Comparison of ENCODE assay signal across 14 cellular contexts in the genomic region with DNA sequence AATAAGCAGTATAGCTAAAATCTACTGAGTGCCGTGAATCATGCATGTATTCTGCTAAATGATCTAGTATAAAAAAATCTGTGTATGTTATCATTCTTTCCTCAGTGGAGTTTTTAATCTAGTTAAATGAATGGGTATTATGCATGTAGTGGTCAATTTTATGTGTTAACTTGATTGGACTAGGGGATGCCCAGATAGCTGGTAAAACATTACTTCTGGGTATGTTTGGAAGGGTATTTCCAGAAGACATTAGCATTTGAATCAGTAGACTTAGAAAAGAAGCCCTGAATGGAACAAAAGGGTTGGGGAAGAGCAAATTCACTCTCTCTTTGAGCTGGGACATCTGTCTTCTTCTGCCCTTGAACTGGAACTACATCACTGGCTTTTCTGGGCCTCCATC.
"Had no signal": no experiment of that assay in that cellular context is flagged by ENCODE, and none has a peak within 500 bp of the region (broad histone marks: within the 10 kb centered on the region; RNA-seq: fewer than 3 reads in every experiment).

No MANE protein-coding gene starts in this region.

- H3K27me3 ChIP-seq: foreskin keratinocyte, left lung, ovary, thyroid gland, uterus had no signal

- H3K27me3 Mint-ChIP-seq: activated B cell treated with CpG ODN at 0.5 μM for 24 hours; activated naive CD4-positive, alpha-beta T cell treated with anti-CD3 and anti-CD28 coated beads, Interleukin-2, amount 10 ng/mL, durations not matched to agents 7 days and 5 days had no signal

- DNase-seq: activated B cell treated with CpG ODN at 0.5 μM for 24 hours; activated CD4-positive, alpha-beta T cell treated with anti-CD3 and anti-CD28 coated beads, Interleukin-2, amount 10 ng/mL, durations not matched to agents 24 days and 14 days; activated naive CD4-positive, alpha-beta T cell treated with anti-CD3 and anti-CD28 coated beads, Interleukin-2, amount 10 ng/mL, durations not matched to agents 7 days and 5 days; islet precursor cell; left lung; ovary; stimulated activated CD4-positive, alpha-beta T cell treated with anti-CD3 and anti-CD28 coated beads, Interleukin-4, amount 100 ng/mL, for 1 hour; stimulated activated CD8-positive, alpha-beta memory T cell treated with anti-CD3 and anti-CD28 coated beads, Interleukin-4, amount 100 ng/mL, for 48 hours; stimulated activated naive CD8-positive, alpha-beta T cell treated with anti-CD3 and anti-CD28 coated beads, Interleukin-15, Interleukin-2, amounts not matched to agents 100 U/mL and 50 U/mL, for 24 hours; uterus had no signal

- H3K4me1 ChIP-seq: uterus had no signal

- H3K27ac Mint-ChIP-seq: activated B cell treated with CpG ODN at 0.5 μM for 24 hours; activated CD4-positive, alpha-beta T cell treated with anti-CD3 and anti-CD28 coated beads, Interleukin-2, amount 10 ng/mL, durations not matched to agents 24 days and 14 days; activated naive CD4-positive, alpha-beta T cell treated with anti-CD3 and anti-CD28 coated beads, Interleukin-2, amount 10 ng/mL, durations not matched to agents 7 days and 5 days; memory B cell had no signal

- H3K4me3 Mint-ChIP-seq: activated B cell treated with CpG ODN at 0.5 μM for 24 hours; activated CD4-positive, alpha-beta T cell treated with anti-CD3 and anti-CD28 coated beads, Interleukin-2, amount 10 ng/mL, durations not matched to agents 24 days and 14 days; activated naive CD4-positive, alpha-beta T cell treated with anti-CD3 and anti-CD28 coated beads, Interleukin-2, amount 10 ng/mL, durations not matched to agents 7 days and 5 days; brain; memory B cell had no signal

- H3K36me3 Mint-ChIP-seq: activated naive CD4-positive, alpha-beta T cell treated with anti-CD3 and anti-CD28 coated beads, Interleukin-2, amount 10 ng/mL, durations not matched to agents 7 days and 5 days; brain; memory B cell had no signal

- H3K27ac ChIP-seq: ovary had no signal

- H3K36me3 ChIP-seq: left lung, ovary, thyroid gland, uterus had no signal

- H3K4me3 ChIP-seq: left lung, ovary, thyroid gland, uterus had no signal

- ATAC-seq: stimulated activated naive CD8-positive, alpha-beta T cell treated with anti-CD3 and anti-CD28 coated beads, Interleukin-15, Interleukin-2, amounts not matched to agents 100 U/mL and 50 U/mL, for 24 hours had no signal

- H3K9me3 Mint-ChIP-seq: activated B cell treated with CpG ODN at 0.5 μM for 24 hours; activated naive CD4-positive, alpha-beta T cell treated with anti-CD3 and anti-CD28 coated beads, Interleukin-2, amount 10 ng/mL, durations not matched to agents 7 days and 5 days; memory B cell had no signal

- H3K9me3 ChIP-seq: ovary, thyroid gland, uterus had no signal

- H3K4me1 Mint-ChIP-seq: activated CD4-positive, alpha-beta T cell treated with anti-CD3 and anti-CD28 coated beads, Interleukin-2, amount 10 ng/mL, durations not matched to agents 24 days and 14 days; activated naive CD4-positive, alpha-beta T cell treated with anti-CD3 and anti-CD28 coated beads, Interleukin-2, amount 10 ng/mL, durations not matched to agents 7 days and 5 days had no signal
